Comparison of ENCODE assay signal across 11 cellular contexts in genomic region chr17:16328997-16329396, GRCh38. TPM values are rescaled to one million over a fixed set of nuclear protein-coding genes. Genes with fewer than 3 reads are reported as not detected.
DNase-seq lines count a peak whose midpoint lies in the region; ATAC-seq and TF ChIP-seq lines count a peak whose summit lies in the region.
"Had no signal": no experiment of that assay in that cellular context is flagged by ENCODE, and none has a peak within 500 bp of the region (broad histone marks: within the 10 kb centered on the region; RNA-seq: fewer than 3 reads in every experiment).

No MANE protein-coding gene starts in this region.

- ATAC-seq in HG03045 (IDR thresholded peaks at IDR 0.05; ENCODE audit: unreplicated experiment), result no peak
- ATAC-seq: activated T-helper 17 cell treated with anti-CD3 and anti-CD28 coated beads, Interleukin-2, amount 50 U/mL, for 72 hours; naive thymus-derived CD8-positive, alpha-beta T cell had no signal

- no peak for TF ChIP-seq POLR2A in adrenal gland (IDR thresholded peaks at IDR 0.05)

- 0 out of 2 replicates have a peak, but pooled peaks have one; percentile 18 for TF ChIP-seq CTCF in BJ (IDR thresholded peaks at IDR 0.05; ENCODE audit: insufficient read depth, low read depth, low read length)
- TF ChIP-seq CTCF in astrocyte of the spinal cord (IDR thresholded peaks at IDR 0.05; ENCODE audit: low read depth, low read length), result peak; percentile 29
- no peak for TF ChIP-seq CTCF in adrenal gland (IDR thresholded peaks at IDR 0.05)

- DNase-seq in BJ (ENCODE audit: low read depth) (no peak), HuH-7 (ENCODE audit: low spot score) (peak; percentile 21), astrocyte of the spinal cord (ENCODE audit: low read depth, low spot score) (peak; percentile 33), T-helper 2 cell (no peak), adrenal gland (no peak)
- no peak for DNase-seq in activated naive CD4-positive, alpha-beta T cell treated with anti-CD3 and anti-CD28 coated beads, Interleukin-2, amount 10 ng/mL, durations not matched to agents 7 days and 5 days
- DNase-seq: activated B cell treated with CpG ODN at 0.5 μM for 24 hours; naive thymus-derived CD8-positive, alpha-beta T cell had no signal

- no peaks in the 10 kb centered on the region for H3K9me3 Mint-ChIP-seq in activated naive CD4-positive, alpha-beta T cell treated with anti-CD3 and anti-CD28 coated beads, Interleukin-2, amount 10 ng/mL, durations not matched to agents 7 days and 5 days
- H3K9me3 Mint-ChIP-seq: activated B cell treated with CpG ODN at 0.5 μM for 24 hours; activated T-helper 17 cell treated with anti-CD3 and anti-CD28 coated beads, Interleukin-2, amount 50 U/mL, for 72 hours; naive thymus-derived CD8-positive, alpha-beta T cell had no signal

- H3K9ac ChIP-seq in mucosa of rectum (ENCODE audit: low read depth in 1 of 2, low read length in 2 of 2), result no peak overlapping the region

- in situ Hi-C loops in astrocyte of the spinal cord (cut with HindIII; ENCODE audit: low sequenced_read_pairs), result no loop called here

- peaks cover 2% of the 10 kb centered on the region for H3K36me3 Mint-ChIP-seq in activated naive CD4-positive, alpha-beta T cell treated with anti-CD3 and anti-CD28 coated beads, Interleukin-2, amount 10 ng/mL, durations not matched to agents 7 days and 5 days

- no peak overlapping the region for H3K27ac Mint-ChIP-seq in activated naive CD4-positive, alpha-beta T cell treated with anti-CD3 and anti-CD28 coated beads, Interleukin-2, amount 10 ng/mL, durations not matched to agents 7 days and 5 days
- H3K27ac Mint-ChIP-seq: activated B cell treated with CpG ODN at 0.5 μM for 24 hours; activated T-helper 17 cell treated with anti-CD3 and anti-CD28 coated beads, Interleukin-2, amount 50 U/mL, for 72 hours had no signal

- no peaks in the 10 kb centered on the region for H3K9me3 ChIP-seq in mucosa of rectum (ENCODE audit: control insufficient read depth in 2 of 2, low read length in 2 of 2)
- H3K9me3 ChIP-seq in adrenal gland (replicated peaks in 1 of 3), result no peaks in the 10 kb centered on the region

- POLR2A ChIA-PET in BJ (lab: Charles Lee), result no interaction called here

- no peak overlapping the region for H3K4me3 ChIP-seq in BJ (ENCODE audit: low read depth, low read length)
- H3K4me3 ChIP-seq in astrocyte of the spinal cord (ENCODE audit: low read depth, low read length), result no peak overlapping the region
- no peak overlapping the region for H3K4me3 ChIP-seq in mucosa of rectum (ENCODE audit: low read length in 2 of 2)
- no peak overlapping the region for H3K4me3 ChIP-seq in adrenal gland

- H3K27me3 ChIP-seq in BJ (ENCODE audit: control insufficient read depth, insufficient read depth, low read length) (no peaks in the 10 kb centered on the region), mucosa of rectum (ENCODE audit: control insufficient read depth in 2 of 2, insufficient read depth in 2 of 2, low read length in 2 of 2) (no peaks in the 10 kb centered on the region), adrenal gland (no peaks in the 10 kb centered on the region)

- H3K4me1 ChIP-seq in mucosa of rectum (ENCODE audit: control insufficient read depth in 2 of 2, insufficient read depth in 2 of 2, low read length in 2 of 2) (peaks cover 6 to 9% of the 10 kb centered on the region in 2 donors), adrenal gland (replicated peaks in 1 of 2) (peaks cover 0 to 5% of the 10 kb centered on the region in 2 donors)

- WGBS in adrenal gland, 4 donors, result 0 to 41% (median 31%) methylated on average over 1 of the region's 1 CpG

- CTCF ChIA-PET in BJ (lab: Yijun Ruan, JAX), result interaction anchor here (1.4 to 1.6 kb wide), 2 partner anchors 23 to 35 kb away, joined by 3 to 4 read pairs; no protein-coding TSS in a partner anchor
- CTCF ChIA-PET in activated naive CD4-positive, alpha-beta T cell treated with anti-CD3 and anti-CD28 coated beads, Interleukin-2, amount 10 ng/mL, durations not matched to agents 7 days and 5 days (lab: Charles Lee), result no interaction called here

- H3K27me3 Mint-ChIP-seq in activated naive CD4-positive, alpha-beta T cell treated with anti-CD3 and anti-CD28 coated beads, Interleukin-2, amount 10 ng/mL, durations not matched to agents 7 days and 5 days, result no peaks in the 10 kb centered on the region
- H3K27me3 Mint-ChIP-seq: activated B cell treated with CpG ODN at 0.5 μM for 24 hours; activated T-helper 17 cell treated with anti-CD3 and anti-CD28 coated beads, Interleukin-2, amount 50 U/mL, for 72 hours; naive thymus-derived CD8-positive, alpha-beta T cell had no signal

- no peaks in the 10 kb centered on the region; the same call in 1 of the 2 replicates for H3K36me3 ChIP-seq in BJ (ENCODE audit: control insufficient read depth, insufficient read depth, low read length)
- peaks cover 6 to 14% of the 10 kb centered on the region in 2 donors for H3K36me3 ChIP-seq in mucosa of rectum (ENCODE audit: control insufficient read depth in 2 of 2, insufficient read depth in 2 of 2, low read length in 2 of 2)
- H3K36me3 ChIP-seq in adrenal gland (replicated peaks in 1 of 2), result peaks cover 0 to 16% of the 10 kb centered on the region in 2 donors

- H3K4me1 Mint-ChIP-seq in activated naive CD4-positive, alpha-beta T cell treated with anti-CD3 and anti-CD28 coated beads, Interleukin-2, amount 10 ng/mL, durations not matched to agents 7 days and 5 days, result no peaks in the 10 kb centered on the region

- H3K4me3 Mint-ChIP-seq in activated naive CD4-positive, alpha-beta T cell treated with anti-CD3 and anti-CD28 coated beads, Interleukin-2, amount 10 ng/mL, durations not matched to agents 7 days and 5 days, result no peak overlapping the region
- H3K4me3 Mint-ChIP-seq: activated B cell treated with CpG ODN at 0.5 μM for 24 hours; activated T-helper 17 cell treated with anti-CD3 and anti-CD28 coated beads, Interleukin-2, amount 50 U/mL, for 72 hours; naive thymus-derived CD8-positive, alpha-beta T cell had no signal

- intact Hi-C loops in adrenal gland (cut with DNase I), result no loop called here

- H3K27ac ChIP-seq in mucosa of rectum (ENCODE audit: low read depth in 2 of 2, low read length in 2 of 2) (peak overlapping the region; percentile 78 to 87), adrenal gland (no peak overlapping the region)

RNA-seq across cellular contexts. Expression of gene CENPV, which starts 24.3 kb away (rescaled TPM):
- polyA plus RNA-seq in BJ (2011; rRNA removed) (39.2 and 41.5 TPM in 2 replicates), adrenal gland (10 to 100 TPM; 28.1 to 37.9 (median 32.9) TPM)
- 7.7 and 12.1 TPM in 2 replicates for polyA minus RNA-seq in BJ (2011; rRNA and poly(A)+ RNA removed)
- total RNA-seq in adrenal gland, result 10 to 100 TPM; 19.9 to 31.7 (median 25.8) TPM

RNA-seq across cellular contexts. Expression of gene UBB, which starts 51.9 kb away (rescaled TPM):
- polyA plus RNA-seq in BJ (2011; rRNA removed) (3,195 and 3,417 TPM in 2 replicates), adrenal gland (1,000 to 10,000 TPM in 2 of 3 donors, 100 to 1,000 TPM in 1; 588 to 2,867 (median 1,416) TPM)
- polyA minus RNA-seq in BJ (2011; rRNA and poly(A)+ RNA removed), result 1,408 and 2,496 TPM in 2 replicates
- 1,000 to 10,000 TPM; 1,297 to 2,928 (median 2,139) TPM for total RNA-seq in adrenal gland

Comparison
In these comparisons a context has a peak if more than half of its experiments do, and no peak if none do; other contexts are left out.
1. DNase-seq: peak in HuH-7 (single experiment) and astrocyte of the spinal cord (single experiment); none in BJ (single experiment), T-helper 2 cell (0 of 5), adrenal gland (0 of 7) and activated naive CD4-positive, alpha-beta T cell treated with anti-CD3 and anti-CD28 coated beads, Interleukin-2, amount 10 ng/mL, durations not matched to agents 7 days and 5 days (single experiment).
2. CTCF ChIP-seq: peak in BJ (single experiment) and astrocyte of the spinal cord (single experiment); none in adrenal gland (0 of 6).
3. H3K27ac ChIP-seq: peak in mucosa of rectum (2 of 2); none in adrenal gland (0 of 5).